ENCODE assay signal across 19 cellular contexts in the genomic region with DNA sequence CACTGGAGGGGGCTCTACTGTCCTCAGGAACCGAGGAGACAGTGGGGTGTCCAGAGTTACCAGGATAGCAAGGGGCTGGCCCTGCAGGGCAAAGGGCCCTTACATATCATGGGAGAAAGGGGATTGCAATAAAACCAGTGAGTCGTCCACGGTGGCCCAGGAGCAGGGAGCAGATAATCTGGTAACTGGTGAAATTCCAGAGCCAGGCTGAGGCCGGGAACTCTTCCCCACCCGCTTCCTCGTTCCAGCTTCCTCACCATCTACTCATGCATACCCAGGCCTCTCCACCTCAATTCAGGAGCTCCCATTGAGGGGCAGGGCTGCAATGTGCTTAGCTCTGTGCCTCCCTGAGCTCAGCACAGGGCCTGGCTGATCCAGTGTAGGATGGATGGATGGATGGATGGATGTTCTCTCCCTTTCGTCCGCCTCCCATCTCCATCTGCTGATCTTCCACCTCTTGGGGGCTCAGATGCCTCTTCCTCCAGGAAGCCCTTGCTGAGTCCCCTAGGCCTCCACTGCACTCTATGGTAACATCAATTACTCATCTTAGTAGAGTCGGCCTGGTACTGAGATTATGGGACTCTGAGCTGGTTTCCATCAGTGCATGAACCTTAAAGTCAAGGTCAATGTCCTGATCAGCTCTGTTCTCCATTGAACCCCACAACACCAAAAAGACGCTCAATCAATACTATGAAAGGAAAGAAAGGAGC. TPM values are rescaled to one million over a fixed set of nuclear protein-coding genes. Genes with fewer than 3 reads are reported as not detected.
DNase-seq lines count a peak whose midpoint lies in the region; ATAC-seq and TF ChIP-seq lines count a peak whose summit lies in the region.
"Had no signal": no experiment of that assay in that cellular context is flagged by ENCODE, and none has a peak within 500 bp of the region (broad histone marks: within the 10 kb centered on the region; RNA-seq: fewer than 3 reads in every experiment).

No MANE protein-coding gene starts in this region.

- H3K36me3 ChIP-seq in sigmoid colon: no peaks in the 10 kb centered on the region
- no peaks in the 10 kb centered on the region for H3K36me3 ChIP-seq in mucosa of descending colon (ENCODE audit: low read depth)
- H3K36me3 ChIP-seq: MG63, ovary, upper lobe of right lung had no signal

- intact Hi-C loops in Calu3 (cut with micrococcal nuclease; ENCODE audit: unreplicated experiment) (no loop called here), sigmoid colon (cut with DNase I) (no loop called here), mucosa of descending colon (cut with DNase I, micrococcal nuclease) (no loop called here)

- ATAC-seq in mucosa of descending colon: no peak
- ATAC-seq: naive thymus-derived CD8-positive, alpha-beta T cell; upper lobe of right lung had no signal

- BruUV-seq in Calu3 (replicated peaks; lab: Mats Ljungman, UMichigan): no TSS peak

- TF ChIP-seq EP300 in sigmoid colon (IDR thresholded peaks at IDR 0.05): no peak

- peaks cover 30% of the 10 kb centered on the region for H3K27me3 Mint-ChIP-seq in T-helper 1 cell treated with Interleukin-12 subunit alpha and Interleukin-12 subunit beta and Interleukin-4 antibody, amounts not matched to agents 30 μg/mL and 1 μg/mL, for 36 hours (ENCODE audit: low read depth)
- peaks cover 54% of the 10 kb centered on the region for H3K27me3 Mint-ChIP-seq in Calu3 (ENCODE audit: unreplicated experiment)

- DNase-seq in T-helper 1 cell (no peak), Calu3 (no peak), M059J (ENCODE audit: low read depth) (peak; percentile 43), caudate nucleus (lab: John Stamatoyannopoulos, UW) (no peak), sigmoid colon (no peak), NCI-H774 (lab: John Stamatoyannopoulos, UW) (no peak), mucosa of descending colon (no peak)
- DNase-seq: activated CD8-positive, alpha-beta memory T cell treated with anti-CD3 and anti-CD28 coated beads, Interleukin-2, amount 50 U/mL, for 48 hours; cortex of kidney; naive thymus-derived CD8-positive, alpha-beta T cell; NCI-H2227 treated with DMSO at 0.1 percent for 48 hours; ovary; upper lobe of right lung had no signal

- no peaks in the 10 kb centered on the region for H3K36me3 Mint-ChIP-seq in T-helper 1 cell treated with Interleukin-12 subunit alpha and Interleukin-12 subunit beta and Interleukin-4 antibody, amounts not matched to agents 30 μg/mL and 1 μg/mL, for 36 hours (ENCODE audit: low read depth)
- peaks cover 8% of the 10 kb centered on the region for H3K36me3 Mint-ChIP-seq in Calu3 (ENCODE audit: insufficient read depth, unreplicated experiment)
- H3K36me3 Mint-ChIP-seq: activated naive CD4-positive, alpha-beta T cell treated with anti-CD3 and anti-CD28 coated beads, Interleukin-2, amount 10 ng/mL, durations not matched to agents 7 days and 5 days; brain; memory B cell; naive thymus-derived CD8-positive, alpha-beta T cell had no signal

- H3K4me1 ChIP-seq in sigmoid colon (peaks cover 0 to 9% (median 8%) of the 10 kb centered on the region in 4 donors), mucosa of descending colon (ENCODE audit: low read depth) (peaks cover 2% of the 10 kb centered on the region)
- H3K4me1 ChIP-seq: upper lobe of right lung had no signal

- H3K9me3 Mint-ChIP-seq in T-helper 1 cell treated with Interleukin-12 subunit alpha and Interleukin-12 subunit beta and Interleukin-4 antibody, amounts not matched to agents 30 μg/mL and 1 μg/mL, for 36 hours: no peaks in the 10 kb centered on the region
- H3K9me3 Mint-ChIP-seq in Calu3 (ENCODE audit: low read depth, unreplicated experiment): no peaks in the 10 kb centered on the region
- H3K9me3 Mint-ChIP-seq: activated naive CD4-positive, alpha-beta T cell treated with anti-CD3 and anti-CD28 coated beads, Interleukin-2, amount 10 ng/mL, durations not matched to agents 7 days and 5 days; memory B cell; naive thymus-derived CD8-positive, alpha-beta T cell had no signal

- peaks cover 12 to 18% (median 16%) of the 10 kb centered on the region in 3 donors for H3K27me3 ChIP-seq in sigmoid colon
- H3K27me3 ChIP-seq: ovary had no signal

- H3K9me3 ChIP-seq in sigmoid colon: no peaks in the 10 kb centered on the region
- H3K9me3 ChIP-seq in mucosa of descending colon: no peaks in the 10 kb centered on the region
- H3K9me3 ChIP-seq: MG63, ovary, upper lobe of right lung had no signal

- peaks cover 9% of the 10 kb centered on the region for H3K4me1 Mint-ChIP-seq in T-helper 1 cell treated with Interleukin-12 subunit alpha and Interleukin-12 subunit beta and Interleukin-4 antibody, amounts not matched to agents 30 μg/mL and 1 μg/mL, for 36 hours (ENCODE audit: low read depth)
- H3K4me1 Mint-ChIP-seq in Calu3 (ENCODE audit: low read depth, unreplicated experiment): peaks cover 13% of the 10 kb centered on the region
- H3K4me1 Mint-ChIP-seq: brain had no signal

- 77 to 83% methylated on average over 10 of the region's 10 CpGs for WGBS in sigmoid colon, 2 donors

- TF ChIP-seq POLR2A in sigmoid colon (IDR thresholded peaks at IDR 0.05): no peak

- H3K4me3 ChIP-seq in sigmoid colon (no peak overlapping the region), mucosa of descending colon (no peak overlapping the region)
- H3K4me3 ChIP-seq: MG63, ovary, upper lobe of right lung had no signal

- H3K27ac ChIP-seq in caudate nucleus (ENCODE audit: low read depth, low read length) (peak overlapping the region; percentile 44), sigmoid colon (no peak overlapping the region)
- H3K27ac ChIP-seq: 22Rv1, ovary, upper lobe of right lung had no signal

- TF ChIP-seq CTCF in Calu3 (IDR thresholded peaks at IDR 0.05; ENCODE audit: unreplicated experiment) (no peak), sigmoid colon (IDR thresholded peaks at IDR 0.05) (no peak), mucosa of descending colon (IDR thresholded peaks at IDR 0.05) (no peak)

- CTCF ChIA-PET in Calu3 (lab: Charles Lee): interaction anchor here (0.6 kb wide), 2 partner anchors 18 to 36 kb away, joined by 3 to 7 read pairs; no protein-coding TSS in a partner anchor

- H3K4me3 Mint-ChIP-seq in T-helper 1 cell treated with Interleukin-12 subunit alpha and Interleukin-12 subunit beta and Interleukin-4 antibody, amounts not matched to agents 30 μg/mL and 1 μg/mL, for 36 hours: no peak overlapping the region
- H3K4me3 Mint-ChIP-seq in Calu3 (ENCODE audit: low read depth, unreplicated experiment): no peak overlapping the region
- H3K4me3 Mint-ChIP-seq: activated naive CD4-positive, alpha-beta T cell treated with anti-CD3 and anti-CD28 coated beads, Interleukin-2, amount 10 ng/mL, durations not matched to agents 7 days and 5 days; brain; memory B cell had no signal

- peak overlapping the region; percentile 32 for H3K27ac Mint-ChIP-seq in T-helper 1 cell treated with Interleukin-12 subunit alpha and Interleukin-12 subunit beta and Interleukin-4 antibody, amounts not matched to agents 30 μg/mL and 1 μg/mL, for 36 hours
- H3K27ac Mint-ChIP-seq in Calu3 (ENCODE audit: unreplicated experiment): peak overlapping the region; percentile 35
- H3K27ac Mint-ChIP-seq: activated naive CD4-positive, alpha-beta T cell treated with anti-CD3 and anti-CD28 coated beads, Interleukin-2, amount 10 ng/mL, durations not matched to agents 7 days and 5 days; memory B cell; naive thymus-derived CD8-positive, alpha-beta T cell had no signal

RNA-seq across cellular contexts. Expression of gene NDRG4, which starts 41.2 kb away (rescaled TPM):
- total RNA-seq in Calu3 (2022) (4.9 and 6.1 TPM in 2 replicates), sigmoid colon (10 to 100 TPM in 3 of 4 donors, 1 to 10 TPM in 1; 6.4 to 21.0 (median 16.8) TPM), mucosa of descending colon (10 to 100 TPM in 1 of 3 donors, 1 to 10 TPM in 2; 3.0 to 15.8 (median 3.6) TPM)
- total RNA-seq in M059J (2014; rRNA removed; shearing (Covaris generic)): 6.5 and 12.3 TPM in 2 replicates
- polyA plus RNA-seq in sigmoid colon: 10 to 100 TPM in 1 of 3 donors, 1 to 10 TPM in 2; 3.6 to 17.3 (median 9.4) TPM

RNA-seq across cellular contexts. Expression of gene SETD6, which starts 56.5 kb away (rescaled TPM):
- total RNA-seq in Calu3 (2022): 42.8 and 46.8 TPM in 2 replicates
- 7.5 and 11.0 TPM in 2 replicates for total RNA-seq in M059J (2014; rRNA removed; shearing (Covaris generic))
- total RNA-seq in sigmoid colon: 10 to 100 TPM; 15.5 to 23.5 (median 19.9) TPM
- 10 to 100 TPM in 1 of 3 donors, 1 to 10 TPM in 2; 3.6 to 11.6 (median 4.6) TPM for polyA plus RNA-seq in sigmoid colon
- 10 to 100 TPM; 12.8 to 17.5 (median 14.2) TPM for total RNA-seq in mucosa of descending colon
